In the genomic region with DNA sequence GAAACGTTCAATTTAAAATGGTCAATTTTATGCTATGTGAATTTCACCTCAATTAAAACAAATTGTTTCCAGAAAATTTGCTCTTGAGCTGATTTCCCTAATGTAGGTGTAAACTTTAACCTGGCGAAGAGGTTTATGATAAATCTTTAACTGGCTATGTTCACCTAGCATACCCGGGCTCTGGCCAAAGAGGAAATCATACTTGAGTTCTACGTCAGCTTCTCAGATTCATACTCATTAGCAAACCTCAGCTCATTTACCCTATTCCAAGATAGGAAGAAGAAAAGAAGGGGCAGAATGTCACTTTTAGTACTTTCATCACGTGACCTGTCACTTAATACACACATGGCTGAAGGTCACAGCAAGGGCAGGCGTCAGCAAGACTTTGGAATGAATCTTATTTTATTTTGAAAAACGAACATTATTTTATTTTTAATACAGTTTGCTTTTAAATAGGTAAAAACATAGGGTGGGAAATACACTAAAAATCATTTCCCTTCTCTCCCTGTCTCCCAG, we compare ENCODE assay signal across 22 cellular contexts.
DNase-seq lines count a peak whose midpoint lies in the region; ATAC-seq, FAIRE-seq and TF ChIP-seq lines count a peak whose summit lies in the region.
"Had no signal": no experiment of that assay in that cellular context is flagged by ENCODE, and none has a peak within 500 bp of the region (broad histone marks: within the 10 kb centered on the region; RNA-seq: fewer than 3 reads in every experiment).

No MANE protein-coding gene starts in this region.

- H3K4me1 ChIP-seq in heart right ventricle (peaks cover 13 to 77% (median 31%) of the 10 kb centered on the region in 9 donors), K562 (replicated peaks in 1 of 2; ENCODE audit: control insufficient read depth in 2 of 2, insufficient read depth in 2 of 2, low read length in 2 of 2) (no peaks in the 10 kb centered on the region), mucosa of descending colon (ENCODE audit: low read depth) (no peaks in the 10 kb centered on the region)

- H3K27ac ChIP-seq in heart right ventricle, result peak overlapping the region in 8 of 10 donors; percentile 32 to 76 (median 58)
- H3K27ac ChIP-seq in K562 (ENCODE audit: extremely low read depth, low read depth, low read length), result no peak overlapping the region
- H3K27ac ChIP-seq: C4-2B, KMS-11, PC-9 had no signal

- H2AFZ ChIP-seq in K562 (ENCODE audit: low read depth, low read length), result no peak overlapping the region
- H2AFZ ChIP-seq: PC-9 had no signal

- peaks cover 0 to 17% (median 0%) of the 10 kb centered on the region in 11 donors for H3K9me3 ChIP-seq in heart right ventricle
- no peaks in the 10 kb centered on the region for H3K9me3 ChIP-seq in K562 (replicated peaks; ENCODE audit: control insufficient read depth, insufficient read depth, low read depth, low read length)
- peaks cover 10% of the 10 kb centered on the region for H3K9me3 ChIP-seq in mucosa of descending colon

- no peak for TF ChIP-seq POLR2A in K562 (conservative IDR thresholded peaks at IDR 0.05)

- H4K20me1 ChIP-seq in K562 (replicated peaks; ENCODE audit: control insufficient read depth, insufficient read depth, low read length), result no peaks in the 10 kb centered on the region

- TF ChIP-seq EP300 in K562 (IDR thresholded peaks at IDR 0.05; ENCODE audit: low read length), result no peak

- H3K36me3 ChIP-seq in heart right ventricle (peaks cover 0 to 48% (median 7%) of the 10 kb centered on the region in 9 donors), K562 (ENCODE audit: control insufficient read depth, insufficient read depth, low read length) (no peaks in the 10 kb centered on the region), mucosa of descending colon (ENCODE audit: low read depth) (no peaks in the 10 kb centered on the region)

- no peak for FAIRE-seq in K562 (lab: Jason Lieb, UNC)
- FAIRE-seq: G401.6 had no signal

- no peaks in the 10 kb centered on the region for H3K79me2 ChIP-seq in K562 (ENCODE audit: control insufficient read depth, insufficient read depth, low read length)

- no TSS peak for BruUV-seq in K562 (replicated peaks; lab: Mats Ljungman, UMichigan)

- POLR2A ChIA-PET in K562 (lab: Yijun Ruan, JAX), result no interaction called here

- H3K27me3 ChIP-seq in heart right ventricle (no peaks in the 10 kb centered on the region), K562 (ENCODE audit: control insufficient read depth in 2 of 2, insufficient read depth in 2 of 2, low read length in 2 of 2) (no peaks in the 10 kb centered on the region)

- no peak overlapping the region for H3K4me2 ChIP-seq in K562 (ENCODE audit: insufficient read depth, low read length)
- H3K4me2 ChIP-seq: KMS-11, PC-9 had no signal

- in situ Hi-C loops in K562 (cut with MboI), result no loop called here

- no peak overlapping the region for H3K9ac ChIP-seq in K562 (ENCODE audit: insufficient read depth in 1 of 2, low read depth in 2 of 2, low read length in 2 of 2)
- H3K9ac ChIP-seq: KMS-11 had no signal

- CTCF ChIA-PET in K562 (lab: Yijun Ruan, JAX; ENCODE audit: low intra/inter-chr PET ratio), result no interaction called here

- DNase-seq in heart right ventricle (no peak), Right ventricle myocardium superior (no peak), K562 (ENCODE audit: extremely low read depth in 1 of 4, low spot score in 3 of 4) (no peak), mucosa of descending colon (no peak), NCI-H1105 treated with DMSO at 0.1 percent for 48 hours (lab: John Stamatoyannopoulos, UW) (no peak), activated T-cell treated with anti-CD3 and anti-CD28 coated beads for 4 hours (no peak), kidney glomerular epithelial cell (lab: John Stamatoyannopoulos, UW) (no peak)
- DNase-seq: 8988T, NCI-H1092 treated with DMSO at 0.1 percent for 48 hours, NCI-H146, NCI-H2029 treated with DMSO at 0.1 percent for 48 hours, NCI-H226, NCI-H510A treated with DMSO at 0.1 percent for 48 hours, NCI-H748 treated with DMSO at 0.1 percent for 48 hours, PC-9, RPMI8226, SIG-M5 had no signal

- no peaks in the 10 kb centered on the region for H3K9me1 ChIP-seq in K562 (ENCODE audit: control insufficient read depth, insufficient read depth, low read length)

- TF ChIP-seq CTCF in heart right ventricle (IDR thresholded peaks at IDR 0.05) (no peak), K562 (IDR thresholded peaks at IDR 0.05 in 2 of 3, conservative IDR thresholded peaks at IDR 0.05 in 1 of 3; ENCODE audit: insufficient read depth in 2 of 3, low read depth in 1 of 3, low read length in 3 of 3) (no peak), mucosa of descending colon (IDR thresholded peaks at IDR 0.05) (no peak)

- no peak for TF ChIP-seq RAD21 in K562 (CRISPR knock-in tag; conservative IDR thresholded peaks at IDR 0.05 in 1 of 2, IDR thresholded peaks at IDR 0.05 in 1 of 2)

- 59% methylated on average over 7 of the region's 7 CpGs for WGBS in heart right ventricle, 2 donors
- 0% methylated on average over 6 of the region's 7 CpGs for WGBS in K562 (ENCODE audit: insufficient coverage, low coverage, missing lambda C conversion rate)

- intact Hi-C loops in heart right ventricle (cut with DNase I), result no loop called here
- intact Hi-C loops in Right ventricle myocardium superior (cut with DNase I), result no loop called here
- intact Hi-C loops in K562 (cut with micrococcal nuclease), result no loop called here
- intact Hi-C loops in mucosa of descending colon (cut with DNase I, micrococcal nuclease), result no loop called here

- no peak for ATAC-seq in heart right ventricle
- ATAC-seq in Right ventricle myocardium superior (ENCODE audit: poor library complexity), result no peak
- peak; percentile 67 for ATAC-seq in GM18907 (IDR thresholded peaks at IDR 0.05; ENCODE audit: unreplicated experiment)
- ATAC-seq in K562, result no peak
- peak; percentile 74 for ATAC-seq in mucosa of descending colon
- ATAC-seq: SK-N-SH treated with all-trans-retinoic acid at 6 μM for 48 hours had no signal

- H3K4me3 ChIP-seq in heart right ventricle (no peak overlapping the region), K562 (no peak overlapping the region), mucosa of descending colon (no peak overlapping the region)
- H3K4me3 ChIP-seq: PC-9 had no signal

TF ChIP-seq in K562, 482 proteins besides CTCF, POLR2A, EP300 and RAD21:
- no peak for TF ChIP-seq DPF2 (IDR thresholded peaks at IDR 0.05)
- TF ChIP-seq, protein P1, sequence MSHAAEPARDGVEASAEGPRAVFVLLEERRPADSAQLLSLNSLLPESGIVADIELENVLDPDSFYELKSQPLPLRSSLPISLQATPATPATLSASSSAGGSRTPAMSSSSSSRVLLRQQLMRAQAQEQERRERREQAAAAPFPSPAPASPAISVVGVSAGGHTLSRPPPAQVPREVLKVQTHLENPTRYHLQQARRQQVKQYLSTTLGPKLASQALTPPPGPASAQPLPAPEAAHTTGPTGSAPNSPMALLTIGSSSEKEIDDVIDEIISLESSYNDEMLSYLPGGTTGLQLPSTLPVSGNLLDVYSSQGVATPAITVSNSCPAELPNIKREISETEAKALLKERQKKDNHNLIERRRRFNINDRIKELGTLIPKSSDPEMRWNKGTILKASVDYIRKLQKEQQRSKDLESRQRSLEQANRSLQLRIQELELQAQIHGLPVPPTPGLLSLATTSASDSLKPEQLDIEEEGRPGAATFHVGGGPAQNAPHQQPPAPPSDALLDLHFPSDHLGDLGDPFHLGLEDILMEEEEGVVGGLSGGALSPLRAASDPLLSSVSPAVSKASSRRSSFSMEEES (CRISPR knock-in tag; IDR thresholded peaks at IDR 0.05), result peak; percentile 68
- 0 out of 2 replicates have a peak, but pooled peaks have one; percentile 18 for TF ChIP-seq RAD51 (IDR thresholded peaks at IDR 0.05; ENCODE audit: borderline replicate concordance, low read depth)
- no peak for TF ChIP-seq NFRKB (IDR thresholded peaks at IDR 0.05; ENCODE audit: low read depth)
- no peak for TF ChIP-seq SMAD3 (CRISPR knock-in tag; conservative IDR thresholded peaks at IDR 0.05)
TF ChIP-seq in K562: peak in this region for 2.

Comparison
In these comparisons a context has a peak if more than half of its experiments do, and no peak if none do; other contexts are left out.
1. ATAC-seq: peak in GM18907 (single experiment) and mucosa of descending colon (single experiment); none in heart right ventricle (0 of 8), Right ventricle myocardium superior (single experiment) and K562 (single experiment).